27 cellular contexts compared by ENCODE assay signal in genomic region chr7:4766666-4767530, GRCh38. TPM values are rescaled to one million over a fixed set of nuclear protein-coding genes. Genes with fewer than 3 reads are reported as not detected.
DNase-seq lines count a peak whose midpoint lies in the region; ATAC-seq and TF ChIP-seq lines count a peak whose summit lies in the region.
"Had no signal": no experiment of that assay in that cellular context is flagged by ENCODE, and none has a peak within 500 bp of the region (broad histone marks: within the 10 kb centered on the region; RNA-seq: fewer than 3 reads in every experiment).

No MANE protein-coding gene starts in this region.

- no peaks in the 10 kb centered on the region for H3K4me1 Mint-ChIP-seq in Caco-2 (ENCODE audit: low read depth, unreplicated experiment)
- H3K4me1 Mint-ChIP-seq: activated naive CD8-positive, alpha-beta T cell treated with anti-CD3 and anti-CD28 coated beads, Interleukin-2, amount 10 ng/mL, durations not matched to agents 7 days and 5 days had no signal

- POLR2A ChIA-PET in Caco-2 (lab: Charles Lee), result no interaction called here

- intact Hi-C loops in Caco-2 (cut with micrococcal nuclease; ENCODE audit: unreplicated experiment) (no loop called here), sciatic nerve (cut with DNase I) (no loop called here)

- H3K9me3 Mint-ChIP-seq in Caco-2 (ENCODE audit: unreplicated experiment), result no peaks in the 10 kb centered on the region
- H3K9me3 Mint-ChIP-seq: activated naive CD8-positive, alpha-beta T cell treated with anti-CD3 and anti-CD28 coated beads, Interleukin-2, amount 10 ng/mL, durations not matched to agents 7 days and 5 days; activated T-helper 1 cell treated with anti-CD3 and anti-CD28 coated beads, Interleukin-12 subunit alpha, Interleukin-12 subunit beta, Interleukin-2, Interleukin-4 antibody, amounts not matched to agents 30 ng/mL and 10 ng/mL and 1 ng/mL, durations not matched to agents 14 hours and 24 hours and 36 hours; memory B cell; T-cell had no signal

- peak overlapping the region; percentile 86 to 92 (median 90) for H3K27ac ChIP-seq in gastroesophageal sphincter
- H3K27ac ChIP-seq: BLaER1 treated with 17β-estradiol and CSF1 and Interleukin-3, amounts not matched to agents 10 nM and 100 nM; psoas muscle; SJSA1 had no signal

- no peak overlapping the region for H3K4me3 Mint-ChIP-seq in Caco-2 (ENCODE audit: unreplicated experiment)
- H3K4me3 Mint-ChIP-seq: activated naive CD8-positive, alpha-beta T cell treated with anti-CD3 and anti-CD28 coated beads, Interleukin-2, amount 10 ng/mL, durations not matched to agents 7 days and 5 days; activated T-helper 1 cell treated with anti-CD3 and anti-CD28 coated beads, Interleukin-12 subunit alpha, Interleukin-12 subunit beta, Interleukin-2, Interleukin-4 antibody, amounts not matched to agents 30 ng/mL and 10 ng/mL and 1 ng/mL, durations not matched to agents 14 hours and 24 hours and 36 hours; memory B cell; T-cell had no signal

- no peaks in the 10 kb centered on the region for H3K9me3 ChIP-seq in Caco-2
- no peaks in the 10 kb centered on the region for H3K9me3 ChIP-seq in gastroesophageal sphincter
- H3K9me3 ChIP-seq: BLaER1 treated with 17β-estradiol and CSF1 and Interleukin-3, amounts not matched to agents 10 nM and 100 nM; psoas muscle; SJSA1; tibial nerve had no signal

- no peak for TF ChIP-seq EP300 in gastroesophageal sphincter (IDR thresholded peaks at IDR 0.05)

- H3K27ac Mint-ChIP-seq in Caco-2 (ENCODE audit: unreplicated experiment), result peak overlapping the region; percentile 67
- H3K27ac Mint-ChIP-seq: activated naive CD8-positive, alpha-beta T cell treated with anti-CD3 and anti-CD28 coated beads, Interleukin-2, amount 10 ng/mL, durations not matched to agents 7 days and 5 days; activated T-helper 1 cell treated with anti-CD3 and anti-CD28 coated beads, Interleukin-12 subunit alpha, Interleukin-12 subunit beta, Interleukin-2, Interleukin-4 antibody, amounts not matched to agents 30 ng/mL and 10 ng/mL and 1 ng/mL, durations not matched to agents 14 hours and 24 hours and 36 hours; memory B cell; T-cell had no signal

- TF ChIP-seq CTCF in Caco-2 (IDR thresholded peaks at IDR 0.05; ENCODE audit: insufficient read depth in 1 of 2, low read depth in 1 of 2, low read length in 1 of 2, severe bottlenecking in 1 of 2, unreplicated experiment in 1 of 2), result no peak
- no peak for TF ChIP-seq CTCF in gastroesophageal sphincter (IDR thresholded peaks at IDR 0.05)

- H3K27me3 ChIP-seq in Caco-2 (replicated peaks; ENCODE audit: control insufficient read depth, insufficient read depth, low read length), result no peaks in the 10 kb centered on the region
- H3K27me3 ChIP-seq in gastroesophageal sphincter, result no peaks in the 10 kb centered on the region
- H3K27me3 ChIP-seq: BLaER1 treated with 17β-estradiol and CSF1 and Interleukin-3, amounts not matched to agents 10 nM and 100 nM; SJSA1; tibial nerve had no signal

- H3K36me3 Mint-ChIP-seq in Caco-2 (ENCODE audit: insufficient read depth, unreplicated experiment), result peaks cover 47% of the 10 kb centered on the region

- TF ChIP-seq POLR2A in gastroesophageal sphincter (IDR thresholded peaks at IDR 0.05), result peak; percentile 32 to 45

- DNase-seq in Caco-2 (no peak), amniotic epithelial cell (ENCODE audit: low read depth) (peak; percentile 65), sciatic nerve (ENCODE audit: low spot score) (no peak), GM19238 (ENCODE audit: insufficient read length, low spot score) (no peak)
- DNase-seq: activated CD4-positive, alpha-beta T cell treated with anti-CD3 and anti-CD28 coated beads, Interleukin-2, amount 50 U/mL, for 4 hours; activated CD4-positive, CD25-positive, alpha-beta regulatory T cell; activated naive CD8-positive, alpha-beta T cell treated with anti-CD3 and anti-CD28 coated beads, Interleukin-2, amount 10 ng/mL, durations not matched to agents 7 days and 5 days; COR-L47; DMS79 treated with DMSO at 0.1 percent for 48 hours; foreskin melanocyte; GF-D8; hypothalamus; KBM-7; NCI-H1417; NCI-H748 treated with DMSO at 0.1 percent for 48 hours; psoas muscle; stimulated activated CD8-positive, alpha-beta memory T cell treated with anti-CD3 and anti-CD28 coated beads, Interleukin-4, amount 100 ng/mL, for 48 hours; T-cell had no signal

- H3K4me1 ChIP-seq in Caco-2, result no peaks in the 10 kb centered on the region
- peaks cover 0 to 62% (median 20%) of the 10 kb centered on the region in 3 donors for H3K4me1 ChIP-seq in gastroesophageal sphincter

- 54 to 58% methylated on average over 13 to 20 of the region's 37 CpGs for WGBS in gastroesophageal sphincter (ENCODE audit: low coverage in 1 of 2), 2 donors

- H3K36me3 ChIP-seq in Caco-2 (ENCODE audit: control insufficient read depth, insufficient read depth, low read length) (no peaks in the 10 kb centered on the region; the same call in none of the 2 replicates), gastroesophageal sphincter (peaks cover 0 to 55% of the 10 kb centered on the region in 2 donors)

- ATAC-seq in gastroesophageal sphincter, result peak; percentile 66
- ATAC-seq in sciatic nerve, result peak; percentile 43
- no peak for ATAC-seq in HG02981 (IDR thresholded peaks at IDR 0.05; ENCODE audit: unreplicated experiment)
- ATAC-seq in GM21390 (IDR thresholded peaks at IDR 0.05; ENCODE audit: unreplicated experiment), result no peak
- ATAC-seq: psoas muscle, T-cell had no signal

- no peaks in the 10 kb centered on the region for H3K27me3 Mint-ChIP-seq in Caco-2 (ENCODE audit: insufficient read depth, unreplicated experiment)
- H3K27me3 Mint-ChIP-seq: activated naive CD8-positive, alpha-beta T cell treated with anti-CD3 and anti-CD28 coated beads, Interleukin-2, amount 10 ng/mL, durations not matched to agents 7 days and 5 days; memory B cell; T-cell had no signal

- CTCF ChIA-PET in Caco-2 (lab: Charles Lee), result no interaction called here

- H3K4me3 ChIP-seq in Caco-2 (ENCODE audit: low read depth, low read length) (no peak overlapping the region), gastroesophageal sphincter (peak overlapping the region in 1 of 2 donors; percentile 27)
- H3K4me3 ChIP-seq: BLaER1 treated with 17β-estradiol and CSF1 and Interleukin-3, amounts not matched to agents 10 nM and 100 nM; psoas muscle; SJSA1; skin epidermis; tibial nerve had no signal

- BruUV-seq in Caco-2 (replicated peaks; lab: Mats Ljungman, UMichigan), result no TSS peak

RNA-seq across cellular contexts. Expression of gene AP5Z1, which starts 8.5 kb away (rescaled TPM):
- total RNA-seq in Caco-2 (2022), result 64.7 and 66.8 TPM in 2 replicates
- total RNA-seq in gastroesophageal sphincter, result 10 to 100 TPM; 13.0 to 33.9 (median 26.8) TPM
- total RNA-seq in sciatic nerve, result 36.2 TPM

Comparison
In these comparisons a context has a peak if more than half of its experiments do, and no peak if none do; other contexts are left out.
1. ATAC-seq: peak in gastroesophageal sphincter (single experiment) and sciatic nerve (single experiment); none in HG02981 (single experiment) and GM21390 (single experiment).